Comparison of ENCODE assay signal across 27 cellular contexts in genomic region chr1:117899801-117900200, GRCh38. TPM values are rescaled to one million over a fixed set of nuclear protein-coding genes. Genes with fewer than 3 reads are reported as not detected.
DNase-seq lines count a peak whose midpoint lies in the region; ATAC-seq, FAIRE-seq and TF ChIP-seq lines count a peak whose summit lies in the region.
"Had no signal": no experiment of that assay in that cellular context is flagged by ENCODE, and none has a peak within 500 bp of the region (broad histone marks: within the 10 kb centered on the region; RNA-seq: fewer than 3 reads in every experiment).

No MANE protein-coding gene starts in this region.

- H4K91ac ChIP-seq in H1 (replicated peaks; ENCODE audit: insufficient read length, low read length): no peak overlapping the region

- WGBS in H1 (ENCODE audit: extremely low coverage in 1 of 2, insufficient coverage in 1 of 2, insufficient read length in 1 of 2, insufficient replicate concordance in 2 of 2, low coverage in 1 of 2, low lambda C conversion rate in 2 of 2, missing lambda C conversion rate in 1 of 2), 2 experiments: 83% methylated on average over 1 of the region's 1 CpG; no CpG with 5 or more reads in 1 of the 2 experiments

- H3K23ac ChIP-seq in H1 (ENCODE audit: insufficient read length): no peak overlapping the region

- H3K36me3 ChIP-seq in H1 (ENCODE audit: control insufficient read depth in 2 of 4, insufficient read depth in 4 of 4, low read length in 3 of 4): peaks cover 2 to 23% (median 16%) of the 10 kb centered on the region in 4 experiments; a peak in 7 of 8 replicates

- H3K4me3 Mint-ChIP-seq in activated CD4-positive, alpha-beta T cell treated with anti-CD3 and anti-CD28 coated beads for 36 hours: no peak overlapping the region
- H3K4me3 Mint-ChIP-seq in activated CD4-positive, alpha-beta T cell treated with anti-CD3 and anti-CD28 coated beads, Interleukin-2, amount 10 ng/mL, durations not matched to agents 24 days and 14 days: no peak overlapping the region
- no peak overlapping the region for H3K4me3 Mint-ChIP-seq in stimulated activated naive CD8-positive, alpha-beta T cell treated with anti-CD3 and anti-CD28 coated beads, Interleukin-15, amount 100 ng/mL, for 72 hours
- H3K4me3 Mint-ChIP-seq: CD8-positive, alpha-beta memory T cell had no signal

- no peak overlapping the region for H4K5ac ChIP-seq in H1 (ENCODE audit: insufficient read length, low read depth, low read length)

- no peaks in the 10 kb centered on the region for H3K4me1 ChIP-seq in H1 (replicated peaks in 1 of 4; ENCODE audit: control insufficient read depth in 3 of 4, insufficient read depth in 4 of 4, low read length in 3 of 4)

- no peak for DNase-seq in activated CD4-positive, alpha-beta T cell treated with anti-CD3 and anti-CD28 coated beads for 36 hours
- no peak for DNase-seq in activated CD4-positive, alpha-beta T cell treated with anti-CD3 and anti-CD28 coated beads, Interleukin-2, amount 10 ng/mL, durations not matched to agents 24 days and 14 days
- DNase-seq in stimulated activated naive CD8-positive, alpha-beta T cell treated with anti-CD3 and anti-CD28 coated beads, Interleukin-15, amount 100 ng/mL, for 72 hours: no peak
- DNase-seq in stimulated activated naive CD8-positive, alpha-beta T cell treated with anti-CD3 and anti-CD28 coated beads, Interleukin-15, Interleukin-2, amounts not matched to agents 100 U/mL and 50 U/mL, for 24 hours: no peak
- DNase-seq in H1 (ENCODE audit: low read depth in 1 of 2, low spot score in 2 of 2): no peak
- DNase-seq in NCI-H446 (lab: John Stamatoyannopoulos, UW): no peak
- no peak for DNase-seq in NCI-H2107 treated with DMSO at 0.1 percent for 48 hours (lab: John Stamatoyannopoulos, UW; ENCODE audit: unreplicated experiment)
- DNase-seq: AML-193; Calu3; CD8-positive, alpha-beta memory T cell; DMS153; GF-D8; GOT3; KBM-7; NCI-H1092; NCI-H1436; NCI-H187 treated with DMSO at 0.1 percent for 48 hours; NCI-H2107; NCI-H510A; NCI-H748 treated with DMSO at 0.1 percent for 48 hours; PC-9; RPMI8226; SHP77 had no signal

- no peak overlapping the region for H3K14ac ChIP-seq in H1 (ENCODE audit: insufficient read length)

- no peak overlapping the region for H4K8ac ChIP-seq in H1 (ENCODE audit: extremely low read depth, insufficient read depth, low read length)

- no peak for TF ChIP-seq EP300 in H1 (IDR thresholded peaks at IDR 0.05; ENCODE audit: borderline replicate concordance in 1 of 2, low read depth in 2 of 2, low read length in 2 of 2)

- H3K4me3 ChIP-seq in H1 (ENCODE audit: extremely low read depth in 1 of 4, insufficient read depth in 2 of 4, low read depth in 3 of 4, low read length in 4 of 4): no peak overlapping the region
- H3K4me3 ChIP-seq: PC-9 had no signal

- no peak overlapping the region for H2AK5ac ChIP-seq in H1 (ENCODE audit: low read depth, low read length)

- H3K18ac ChIP-seq in H1 (ENCODE audit: extremely low read depth, low read length): no peak overlapping the region

- H2BK120ac ChIP-seq in H1 (replicated peaks; ENCODE audit: low read depth, low read length): no peak overlapping the region

- no peaks in the 10 kb centered on the region for H3K9me3 Mint-ChIP-seq in activated CD4-positive, alpha-beta T cell treated with anti-CD3 and anti-CD28 coated beads for 36 hours (ENCODE audit: low read depth)
- H3K9me3 Mint-ChIP-seq in activated CD4-positive, alpha-beta T cell treated with anti-CD3 and anti-CD28 coated beads, Interleukin-2, amount 10 ng/mL, durations not matched to agents 24 days and 14 days: no peaks in the 10 kb centered on the region
- H3K9me3 Mint-ChIP-seq in stimulated activated naive CD8-positive, alpha-beta T cell treated with anti-CD3 and anti-CD28 coated beads, Interleukin-15, amount 100 ng/mL, for 72 hours: no peaks in the 10 kb centered on the region
- H3K9me3 Mint-ChIP-seq: CD8-positive, alpha-beta memory T cell had no signal

- H3K4ac ChIP-seq in H1 (replicated peaks; ENCODE audit: insufficient read length, low read depth, low read length): no peak overlapping the region

- TF ChIP-seq CTCF in H1 (IDR thresholded peaks at IDR 0.05; ENCODE audit: control extremely low read depth in 1 of 3, insufficient read depth in 1 of 3, low read depth in 1 of 3, low read length in 3 of 3): no peak

- H3K27ac ChIP-seq in H1 (ENCODE audit: low read depth, low read length): no peak overlapping the region
- H3K27ac ChIP-seq: 22Rv1, C4-2B, PC-9 had no signal

- CTCF ChIA-PET in activated CD4-positive, alpha-beta T cell treated with anti-CD3 and anti-CD28 coated beads for 36 hours (lab: Charles Lee): interaction anchor here (0.7 kb wide), 2 partner anchors 586 to 1237 kb away, joined by 3 read pairs; no protein-coding TSS in a partner anchor
- CTCF ChIA-PET in H1 (lab: Charles Lee; ENCODE audit: partially characterized antibody): interaction anchor here (0.6 to 1.0 kb wide), 3 partner anchors 19 to 1106 kb away, joined by 3 read pairs; no protein-coding TSS in a partner anchor

- H3K56ac ChIP-seq in H1 (replicated peaks; ENCODE audit: insufficient read length, low read depth, low read length): no peak overlapping the region

- ATAC-seq in activated CD4-positive, alpha-beta T cell treated with anti-CD3 and anti-CD28 coated beads for 36 hours: no peak
- no peak for ATAC-seq in stimulated activated naive CD8-positive, alpha-beta T cell treated with anti-CD3 and anti-CD28 coated beads, Interleukin-15, amount 100 ng/mL, for 72 hours
- ATAC-seq in stimulated activated naive CD8-positive, alpha-beta T cell treated with anti-CD3 and anti-CD28 coated beads, Interleukin-15, Interleukin-2, amounts not matched to agents 100 U/mL and 50 U/mL, for 24 hours: no peak
- ATAC-seq in HG02870 (IDR thresholded peaks at IDR 0.05; ENCODE audit: unreplicated experiment): no peak
- ATAC-seq: HCT116 had no signal

- intact Hi-C loops in activated CD4-positive, alpha-beta T cell treated with anti-CD3 and anti-CD28 coated beads for 36 hours (cut with DNase I, micrococcal nuclease): no loop called here
- intact Hi-C loops in activated CD4-positive, alpha-beta T cell treated with anti-CD3 and anti-CD28 coated beads, Interleukin-2, amount 10 ng/mL, durations not matched to agents 24 days and 14 days (cut with micrococcal nuclease): loop anchor here (5.0 to 10.0 kb wide), 2 partner anchors 142 to 225 kb away; no protein-coding TSS in a partner anchor

- no peaks in the 10 kb centered on the region for H3K23me2 ChIP-seq in H1 (ENCODE audit: low read depth, low read length)

- no peak overlapping the region for H3K9ac ChIP-seq in H1 (replicated peaks in 1 of 4; ENCODE audit: extremely low read depth in 1 of 4, low read depth in 3 of 4, low read length in 3 of 4)

- H2BK12ac ChIP-seq in H1 (ENCODE audit: low read depth, low read length): no peak overlapping the region

- POLR2A ChIA-PET in activated CD4-positive, alpha-beta T cell treated with anti-CD3 and anti-CD28 coated beads for 36 hours (lab: Charles Lee): interaction anchor here (0.7 kb wide), 1 partner anchor 24 kb away, joined by 3 read pairs; no protein-coding TSS in a partner anchor
- POLR2A ChIA-PET in H1 (lab: Charles Lee; ENCODE audit: partially characterized antibody): no interaction called here

- H2BK5ac ChIP-seq in H1 (ENCODE audit: low read depth, low read length): no peak overlapping the region

- H3K27me3 ChIP-seq in H1 (replicated peaks in 1 of 4; ENCODE audit: control insufficient read depth in 3 of 4, extremely low read depth in 1 of 4, insufficient read depth in 3 of 4, low read length in 3 of 4): no peaks in the 10 kb centered on the region

- no peak for FAIRE-seq in H1 (lab: Jason Lieb, UNC)

- no peaks in the 10 kb centered on the region for H3K79me1 ChIP-seq in H1 (ENCODE audit: low read depth, low read length)

- no peak overlapping the region for H2BK20ac ChIP-seq in H1 (ENCODE audit: low read length)

- no peak overlapping the region for H2BK15ac ChIP-seq in H1 (ENCODE audit: low read length)

- no peak for TF ChIP-seq RAD21 in H1 (IDR thresholded peaks at IDR 0.05 in 1 of 2, conservative IDR thresholded peaks at IDR 0.05 in 1 of 2; ENCODE audit: low read depth in 2 of 2, low read length in 2 of 2)

- TF ChIP-seq POLR2A in H1 (IDR thresholded peaks at IDR 0.05; ENCODE audit: control extremely low read depth in 1 of 2, low read depth in 2 of 2, low read length in 2 of 2): no peak

- H3K36me3 Mint-ChIP-seq in activated CD4-positive, alpha-beta T cell treated with anti-CD3 and anti-CD28 coated beads for 36 hours (ENCODE audit: low read depth): peaks cover 38% of the 10 kb centered on the region
- peaks cover 46% of the 10 kb centered on the region for H3K36me3 Mint-ChIP-seq in activated CD4-positive, alpha-beta T cell treated with anti-CD3 and anti-CD28 coated beads, Interleukin-2, amount 10 ng/mL, durations not matched to agents 24 days and 14 days (ENCODE audit: low read depth)

- no peak overlapping the region for H3K4me2 ChIP-seq in H1 (ENCODE audit: insufficient read depth in 1 of 2, low read depth in 2 of 2, low read length in 2 of 2)
- H3K4me2 ChIP-seq: PC-9 had no signal

- no peaks in the 10 kb centered on the region for H3K9me3 ChIP-seq in H1 (ENCODE audit: insufficient read depth in 2 of 2, low read depth in 1 of 2, low read length in 1 of 2)

- H2AFZ ChIP-seq in H1 (ENCODE audit: low read length): no peak overlapping the region
- H2AFZ ChIP-seq: PC-9 had no signal

- no peaks in the 10 kb centered on the region for H3K79me2 ChIP-seq in H1 (ENCODE audit: control insufficient read depth in 1 of 2, insufficient read depth in 2 of 2, low read length in 2 of 2)

- H3K27ac Mint-ChIP-seq in activated CD4-positive, alpha-beta T cell treated with anti-CD3 and anti-CD28 coated beads for 36 hours: peak overlapping the region; percentile 53
- H3K27ac Mint-ChIP-seq in activated CD4-positive, alpha-beta T cell treated with anti-CD3 and anti-CD28 coated beads, Interleukin-2, amount 10 ng/mL, durations not matched to agents 24 days and 14 days: no peak overlapping the region
- peak overlapping the region; percentile 74 to 82 for H3K27ac Mint-ChIP-seq in stimulated activated naive CD8-positive, alpha-beta T cell treated with anti-CD3 and anti-CD28 coated beads, Interleukin-15, amount 100 ng/mL, for 72 hours

- no peaks in the 10 kb centered on the region for H4K20me1 ChIP-seq in H1 (replicated peaks in 1 of 2; ENCODE audit: control insufficient read depth in 1 of 2, insufficient read depth in 2 of 2, low read length in 2 of 2)

- H3K27me3 Mint-ChIP-seq in activated CD4-positive, alpha-beta T cell treated with anti-CD3 and anti-CD28 coated beads for 36 hours: no peaks in the 10 kb centered on the region
- H3K27me3 Mint-ChIP-seq in activated CD4-positive, alpha-beta T cell treated with anti-CD3 and anti-CD28 coated beads, Interleukin-2, amount 10 ng/mL, durations not matched to agents 24 days and 14 days: no peaks in the 10 kb centered on the region
- no peaks in the 10 kb centered on the region for H3K27me3 Mint-ChIP-seq in stimulated activated naive CD8-positive, alpha-beta T cell treated with anti-CD3 and anti-CD28 coated beads, Interleukin-15, amount 100 ng/mL, for 72 hours
- H3K27me3 Mint-ChIP-seq: CD8-positive, alpha-beta memory T cell had no signal

- peaks cover 4% of the 10 kb centered on the region for H3K4me1 Mint-ChIP-seq in activated CD4-positive, alpha-beta T cell treated with anti-CD3 and anti-CD28 coated beads for 36 hours
- H3K4me1 Mint-ChIP-seq in activated CD4-positive, alpha-beta T cell treated with anti-CD3 and anti-CD28 coated beads, Interleukin-2, amount 10 ng/mL, durations not matched to agents 24 days and 14 days: no peaks in the 10 kb centered on the region
- peaks cover 11% of the 10 kb centered on the region for H3K4me1 Mint-ChIP-seq in stimulated activated naive CD8-positive, alpha-beta T cell treated with anti-CD3 and anti-CD28 coated beads, Interleukin-15, amount 100 ng/mL, for 72 hours

RNA-seq across cellular contexts. Expression of gene GDAP2, which starts 29.6 kb away (rescaled TPM):
- 10 to 100 TPM; 18.8 to 20.9 TPM for total RNA-seq in activated CD4-positive, alpha-beta T cell treated with anti-CD3 and anti-CD28 coated beads for 36 hours
- total RNA-seq in activated CD4-positive, alpha-beta T cell treated with anti-CD3 and anti-CD28 coated beads, Interleukin-2, amount 10 ng/mL, durations not matched to agents 24 days and 14 days: 22.2 and 25.7 TPM in 2 replicates
- total RNA-seq in H1 (2021; fragmentation: NEBNext Ultra II Directional; extraction: Animal tissue kit (Norgen Biotek cat#: 25700)): 25.4 and 27.8 TPM in 2 replicates
- 5.2 and 8.6 TPM in 2 replicates for polyA plus RNA-seq in H1 (2011; rRNA removed)
- 8.0 TPM for polyA plus RNA-seq in H1 (2011; cell fraction: cytosol; rRNA removed)
- 4.1 TPM for polyA plus RNA-seq in H1 (2011; cell fraction: nucleus; rRNA removed)
- polyA plus RNA-seq in H1 (2012, experiment 1 of 2): 5.9 to 11.2 TPM (median 7.3 TPM) in 4 replicates
- 0.67 TPM for polyA plus RNA-seq in H1 (2012, experiment 2 of 2)
- polyA plus RNA-seq in H1 (2013, experiment 1 of 2): 8.5 TPM
- 8.4 TPM for polyA plus RNA-seq in H1 (2013, experiment 2 of 2)
- 27.2 and 36.2 TPM in 2 replicates for polyA minus RNA-seq in H1 (2011; rRNA and poly(A)+ RNA removed)
- polyA minus RNA-seq in H1 (2011; cell fraction: cytosol; rRNA and poly(A)+ RNA removed): 15.2 TPM
- 41.0 TPM for polyA minus RNA-seq in H1 (2011; cell fraction: nucleus; rRNA and poly(A)+ RNA removed)

RNA-seq across cellular contexts. Expression of gene WDR3, which starts 29.7 kb away (rescaled TPM):
- total RNA-seq in activated CD4-positive, alpha-beta T cell treated with anti-CD3 and anti-CD28 coated beads for 36 hours: 10 to 100 TPM; 45.0 to 63.7 TPM
- 79.8 and 81.7 TPM in 2 replicates for total RNA-seq in activated CD4-positive, alpha-beta T cell treated with anti-CD3 and anti-CD28 coated beads, Interleukin-2, amount 10 ng/mL, durations not matched to agents 24 days and 14 days
- total RNA-seq in H1 (2021; fragmentation: NEBNext Ultra II Directional; extraction: Animal tissue kit (Norgen Biotek cat#: 25700)): 62.4 and 67.9 TPM in 2 replicates
- 14.0 and 18.2 TPM in 2 replicates for polyA plus RNA-seq in H1 (2011; rRNA removed)
- 32.2 TPM for polyA plus RNA-seq in H1 (2011; cell fraction: cytosol; rRNA removed)
- 12.8 TPM for polyA plus RNA-seq in H1 (2011; cell fraction: nucleus; rRNA removed)
- 37.5 to 58.7 TPM (median 51.3 TPM) in 4 replicates for polyA plus RNA-seq in H1 (2012, experiment 1 of 2)
- 2.1 TPM for polyA plus RNA-seq in H1 (2012, experiment 2 of 2)
- 18.0 TPM for polyA plus RNA-seq in H1 (2013, experiment 1 of 2)
- polyA plus RNA-seq in H1 (2013, experiment 2 of 2): 17.4 TPM
- 79.9 and 117 TPM in 2 replicates for polyA minus RNA-seq in H1 (2011; rRNA and poly(A)+ RNA removed)
- 39.2 TPM for polyA minus RNA-seq in H1 (2011; cell fraction: cytosol; rRNA and poly(A)+ RNA removed)
- 32.9 TPM for polyA minus RNA-seq in H1 (2011; cell fraction: nucleus; rRNA and poly(A)+ RNA removed)
